In genomic region chr1:28736450-28737244, GRCh38 we compare ENCODE assay signal across 8 cellular contexts. TPM values are rescaled to one million over a fixed set of nuclear protein-coding genes. Genes with fewer than 3 reads are reported as not detected.
DNase-seq lines count a peak whose midpoint lies in the region; ATAC-seq, FAIRE-seq and TF ChIP-seq lines count a peak whose summit lies in the region.

Gene YTHDF2 (plus strand): TSS chr1:28736940. CDS start chr1:28737121, 181 bp downstream.

- H3K9me3 ChIP-seq in left ventricle myocardium inferior (replicated peaks) (no peaks in the 10 kb centered on the region), prostate gland (no peaks in the 10 kb centered on the region)

- TF ChIP-seq POLR2A in GM12892 (IDR thresholded peaks at IDR 0.05; ENCODE audit: low read depth, low read length) (peak; percentile 82), prostate gland (IDR thresholded peaks at IDR 0.05) (peak; percentile 67)

- peak; percentile 92 for FAIRE-seq in GM12892 (lab: Jason Lieb, UNC)

- WGBS in prostate gland: 1% methylated on average over 46 of the region's 83 CpGs
- WGBS in urinary bladder: under 1% methylated on average over 83 of the region's 83 CpGs

- TF ChIP-seq CTCF in left ventricle myocardium inferior (IDR thresholded peaks at IDR 0.05; ENCODE audit: borderline replicate concordance) (peak; percentile 97), prostate gland (IDR thresholded peaks at IDR 0.05) (peak; percentile 93 to 95 (median 94))

- H3K27me3 ChIP-seq in left ventricle myocardium inferior (ENCODE audit: low read depth) (no peaks in the 10 kb centered on the region), prostate gland (replicated peaks; ENCODE audit: insufficient read depth) (no peaks in the 10 kb centered on the region)

- H3K4me3 ChIP-seq in left ventricle myocardium inferior (peak within 1 kb of the TSS; percentile 79), prostate gland (peak within 1 kb of the TSS; percentile 52 to 74), urinary bladder (ENCODE audit: low read depth, low read length) (peak within 1 kb of the TSS; percentile 93)

- H3K4me1 ChIP-seq in left ventricle myocardium inferior: peaks cover 58% of the 10 kb centered on the region
- H3K4me1 ChIP-seq in prostate gland (replicated peaks): peaks cover 5% of the 10 kb centered on the region
- no peaks in the 10 kb centered on the region for H3K4me1 ChIP-seq in urinary bladder (ENCODE audit: insufficient read depth)

- ATAC-seq in HG02870 (IDR thresholded peaks at IDR 0.05; ENCODE audit: unreplicated experiment): peak; percentile 88

- H3K27ac ChIP-seq in left ventricle myocardium inferior (replicated peaks) (peak within 1 kb of the TSS; percentile 87), prostate gland (peak within 1 kb of the TSS; percentile 82 to 89), urinary bladder (ENCODE audit: low read depth) (peak within 1 kb of the TSS; percentile 98)

- DNase-seq in GM12892 (ENCODE audit: insufficient read length) (peak; percentile 84), NCI-H146 treated with DMSO at 0.1 percent for 48 hours (lab: John Stamatoyannopoulos, UW; ENCODE audit: unreplicated experiment) (peak; percentile 93), amniotic stem cell (lab: John Stamatoyannopoulos, UW) (peak; percentile 93), left ventricle myocardium inferior (peak; percentile 98), prostate gland (ENCODE audit: low spot score) (peak; percentile 93)

- H3K36me3 ChIP-seq in left ventricle myocardium inferior (peaks cover 37% of the 10 kb centered on the region), prostate gland (peaks cover 0 to 14% of the 10 kb centered on the region in 2 donors), urinary bladder (ENCODE audit: insufficient read depth) (no peaks in the 10 kb centered on the region)

- intact Hi-C loops in T-helper 1 cell treated with Interleukin-12 subunit alpha and Interleukin-12 subunit beta and Interleukin-4 antibody, amounts not matched to agents 30 ng/mL and 1 ng/mL, for 36 hours (cut with micrococcal nuclease): loop anchor here (1.0 to 5.0 kb wide), 12 partner anchors 34 to 489 kb away; partner anchors contain the start of genes GMEB1, MED18, RNU11 and TAF12
- intact Hi-C loops in left ventricle myocardium inferior (cut with micrococcal nuclease): no loop called here
- intact Hi-C loops in prostate gland (cut with DNase I): loop anchor here (2.0 kb wide), 2 partner anchors 68 to 94 kb away; partner anchors contain the start of genes GMEB1 and TAF12

RNA-seq across cellular contexts. Expression of gene YTHDF2, which starts in this region (rescaled TPM):
- 46.3 TPM for polyA plus RNA-seq in GM12892 (2012; ENCODE audit: missing spikeins)
- 76.4 and 86.2 TPM in 2 replicates for total RNA-seq in T-helper 1 cell treated with Interleukin-12 subunit alpha and Interleukin-12 subunit beta and Interleukin-4 antibody, amounts not matched to agents 30 ng/mL and 1 ng/mL, for 36 hours
- 32.1 TPM for total RNA-seq in left ventricle myocardium inferior
- total RNA-seq in prostate gland: 10 to 100 TPM; 51.5 to 86.5 TPM
- 54.9 TPM for total RNA-seq in urinary bladder
- polyA plus RNA-seq in urinary bladder: 33.6 TPM

Comparison
In these comparisons a context has a peak if more than half of its experiments do, and no peak if none do; other contexts are left out.
1. Peak in every context shown above with its lines: DNase-seq, ATAC-seq, H3K4me3 ChIP-seq and H3K27ac ChIP-seq.